ENCODE assay signal across 1 cellular context in the genomic region with DNA sequence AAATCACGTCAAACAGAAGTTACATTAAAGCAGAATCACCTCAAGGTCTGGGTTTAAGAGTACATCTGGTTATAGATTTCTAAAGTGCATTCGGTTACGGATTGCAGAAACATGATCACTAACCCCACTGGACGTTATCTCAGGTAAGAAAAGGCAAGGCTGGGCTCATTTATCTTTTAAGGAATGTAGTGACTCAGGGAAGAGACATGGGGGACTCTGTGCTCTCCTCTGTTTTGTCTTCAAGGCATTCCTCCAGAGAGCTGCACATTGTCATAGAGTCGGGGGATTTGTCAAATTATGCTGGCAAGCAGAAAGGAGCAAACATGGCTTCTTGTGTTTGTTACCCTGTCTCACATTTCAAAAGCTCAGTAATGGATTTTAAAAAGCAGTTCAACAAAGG.
TF ChIP-seq lines count a peak whose summit lies in the region.

No MANE protein-coding gene starts in this region.

TF ChIP-seq in GM23338, 12 proteins besides CTCF, POLR2A, EP300 and RAD21 (continued from another document):
- TF ChIP-seq, protein P1, sequence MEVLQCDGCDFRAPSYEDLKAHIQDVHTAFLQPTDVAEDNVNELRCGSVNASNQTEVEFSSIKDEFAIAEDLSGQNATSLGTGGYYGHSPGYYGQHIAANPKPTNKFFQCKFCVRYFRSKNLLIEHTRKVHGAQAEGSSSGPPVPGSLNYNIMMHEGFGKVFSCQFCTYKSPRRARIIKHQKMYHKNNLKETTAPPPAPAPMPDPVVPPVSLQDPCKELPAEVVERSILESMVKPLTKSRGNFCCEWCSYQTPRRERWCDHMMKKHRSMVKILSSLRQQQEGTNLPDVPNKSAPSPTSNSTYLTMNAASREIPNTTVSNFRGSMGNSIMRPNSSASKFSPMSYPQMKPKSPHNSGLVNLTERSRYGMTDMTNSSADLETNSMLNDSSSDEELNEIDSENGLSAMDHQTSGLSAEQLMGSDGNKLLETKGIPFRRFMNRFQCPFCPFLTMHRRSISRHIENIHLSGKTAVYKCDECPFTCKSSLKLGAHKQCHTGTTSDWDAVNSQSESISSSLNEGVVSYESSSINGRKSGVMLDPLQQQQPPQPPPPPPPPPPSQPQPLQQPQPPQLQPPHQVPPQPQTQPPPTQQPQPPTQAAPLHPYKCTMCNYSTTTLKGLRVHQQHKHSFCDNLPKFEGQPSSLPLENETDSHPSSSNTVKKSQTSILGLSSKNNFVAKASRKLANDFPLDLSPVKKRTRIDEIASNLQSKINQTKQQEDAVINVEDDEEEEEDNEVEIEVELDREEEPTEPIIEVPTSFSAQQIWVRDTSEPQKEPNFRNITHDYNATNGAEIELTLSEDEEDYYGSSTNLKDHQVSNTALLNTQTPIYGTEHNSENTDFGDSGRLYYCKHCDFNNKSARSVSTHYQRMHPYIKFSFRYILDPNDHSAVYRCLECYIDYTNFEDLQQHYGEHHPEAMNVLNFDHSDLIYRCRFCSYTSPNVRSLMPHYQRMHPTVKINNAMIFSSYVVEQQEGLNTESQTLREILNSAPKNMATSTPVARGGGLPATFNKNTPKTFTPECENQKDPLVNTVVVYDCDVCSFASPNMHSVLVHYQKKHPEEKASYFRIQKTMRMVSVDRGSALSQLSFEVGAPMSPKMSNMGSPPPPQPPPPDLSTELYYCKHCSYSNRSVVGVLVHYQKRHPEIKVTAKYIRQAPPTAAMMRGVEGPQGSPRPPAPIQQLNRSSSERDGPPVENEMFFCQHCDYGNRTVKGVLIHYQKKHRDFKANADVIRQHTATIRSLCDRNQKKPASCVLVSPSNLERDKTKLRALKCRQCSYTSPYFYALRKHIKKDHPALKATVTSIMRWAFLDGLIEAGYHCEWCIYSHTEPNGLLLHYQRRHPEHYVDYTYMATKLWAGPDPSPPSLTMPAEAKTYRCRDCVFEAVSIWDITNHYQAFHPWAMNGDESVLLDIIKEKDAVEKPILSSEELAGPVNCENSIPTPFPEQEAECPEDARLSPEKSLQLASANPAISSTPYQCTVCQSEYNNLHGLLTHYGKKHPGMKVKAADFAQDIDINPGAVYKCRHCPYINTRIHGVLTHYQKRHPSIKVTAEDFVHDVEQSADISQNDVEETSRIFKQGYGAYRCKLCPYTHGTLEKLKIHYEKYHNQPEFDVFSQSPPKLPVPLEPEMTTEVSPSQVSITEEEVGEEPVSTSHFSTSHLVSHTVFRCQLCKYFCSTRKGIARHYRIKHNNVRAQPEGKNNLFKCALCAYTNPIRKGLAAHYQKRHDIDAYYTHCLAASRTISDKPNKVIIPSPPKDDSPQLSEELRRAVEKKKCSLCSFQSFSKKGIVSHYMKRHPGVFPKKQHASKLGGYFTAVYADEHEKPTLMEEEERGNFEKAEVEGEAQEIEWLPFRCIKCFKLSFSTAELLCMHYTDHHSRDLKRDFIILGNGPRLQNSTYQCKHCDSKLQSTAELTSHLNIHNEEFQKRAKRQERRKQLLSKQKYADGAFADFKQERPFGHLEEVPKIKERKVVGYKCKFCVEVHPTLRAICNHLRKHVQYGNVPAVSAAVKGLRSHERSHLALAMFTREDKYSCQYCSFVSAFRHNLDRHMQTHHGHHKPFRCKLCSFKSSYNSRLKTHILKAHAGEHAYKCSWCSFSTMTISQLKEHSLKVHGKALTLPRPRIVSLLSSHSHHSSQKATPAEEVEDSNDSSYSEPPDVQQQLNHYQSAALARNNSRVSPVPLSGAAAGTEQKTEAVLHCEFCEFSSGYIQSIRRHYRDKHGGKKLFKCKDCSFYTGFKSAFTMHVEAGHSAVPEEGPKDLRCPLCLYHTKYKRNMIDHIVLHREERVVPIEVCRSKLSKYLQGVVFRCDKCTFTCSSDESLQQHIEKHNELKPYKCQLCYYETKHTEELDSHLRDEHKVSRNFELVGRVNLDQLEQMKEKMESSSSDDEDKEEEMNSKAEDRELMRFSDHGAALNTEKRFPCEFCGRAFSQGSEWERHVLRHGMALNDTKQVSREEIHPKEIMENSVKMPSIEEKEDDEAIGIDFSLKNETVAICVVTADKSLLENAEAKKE (CRISPR knock-in tag; IDR thresholded peaks at IDR 0.05): no peak
- TF ChIP-seq STAT1 (IDR thresholded peaks at IDR 0.05; ENCODE audit: unreplicated experiment) (no peak), EZH2phosphoT487 (IDR thresholded peaks at IDR 0.05; ENCODE audit: unreplicated experiment) (no peak), ZNF114 (CRISPR knock-in tag; IDR thresholded peaks at IDR 0.05) (no peak)
- TF ChIP-seq, protein P2, sequence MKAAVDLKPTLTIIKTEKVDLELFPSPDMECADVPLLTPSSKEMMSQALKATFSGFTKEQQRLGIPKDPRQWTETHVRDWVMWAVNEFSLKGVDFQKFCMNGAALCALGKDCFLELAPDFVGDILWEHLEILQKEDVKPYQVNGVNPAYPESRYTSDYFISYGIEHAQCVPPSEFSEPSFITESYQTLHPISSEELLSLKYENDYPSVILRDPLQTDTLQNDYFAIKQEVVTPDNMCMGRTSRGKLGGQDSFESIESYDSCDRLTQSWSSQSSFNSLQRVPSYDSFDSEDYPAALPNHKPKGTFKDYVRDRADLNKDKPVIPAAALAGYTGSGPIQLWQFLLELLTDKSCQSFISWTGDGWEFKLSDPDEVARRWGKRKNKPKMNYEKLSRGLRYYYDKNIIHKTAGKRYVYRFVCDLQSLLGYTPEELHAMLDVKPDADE (IDR thresholded peaks at IDR 0.05): no peak
